19 cellular contexts compared by ENCODE assay signal in the genomic region with DNA sequence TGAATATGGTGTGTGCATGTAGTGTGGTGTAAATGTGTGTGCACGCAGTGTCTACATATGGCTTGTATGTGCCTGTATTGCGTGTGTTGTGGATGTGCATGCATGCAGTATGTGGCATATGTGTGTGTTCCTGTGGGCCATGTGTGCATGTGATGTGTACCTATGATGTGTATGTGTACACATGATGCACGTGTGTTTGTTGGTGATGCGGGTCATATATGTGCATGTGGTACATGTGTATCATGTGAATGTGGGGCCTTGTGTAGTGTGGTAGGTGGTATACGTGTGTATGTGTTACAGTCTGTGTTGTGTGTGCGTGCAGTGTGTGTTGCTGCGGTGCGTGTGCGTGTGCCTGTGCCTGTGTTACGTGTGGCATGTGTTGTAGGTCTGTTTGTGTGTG.
"Had no signal": no experiment of that assay in that cellular context is flagged by ENCODE, and none has a peak within 500 bp of the region (broad histone marks: within the 10 kb centered on the region; RNA-seq: fewer than 3 reads in every experiment).

No MANE protein-coding gene starts in this region.

- H3K9me3 Mint-ChIP-seq: activated CD4-positive, alpha-beta memory T cell treated with anti-CD3 and anti-CD28 coated beads for 36 hours; activated naive CD4-positive, alpha-beta T cell treated with anti-CD3 and anti-CD28 coated beads, Interleukin-2, amount 10 ng/mL, durations not matched to agents 7 days and 5 days; central memory CD8-positive, alpha-beta T cell; natural killer cell treated with Interleukin-12 subunit alpha and Interleukin-12 subunit beta and Interleukin-15 and Interleukin-18, amount 100 ng/mL, for 72 hours had no signal

- H3K4me1 Mint-ChIP-seq: activated naive CD4-positive, alpha-beta T cell treated with anti-CD3 and anti-CD28 coated beads, Interleukin-2, amount 10 ng/mL, durations not matched to agents 7 days and 5 days; central memory CD8-positive, alpha-beta T cell had no signal

- H3K9me3 ChIP-seq: breast epithelium, left lung, lower lobe of right lung, sigmoid colon, stomach, tibial artery had no signal

- H3K36me3 Mint-ChIP-seq: activated CD4-positive, alpha-beta memory T cell treated with anti-CD3 and anti-CD28 coated beads for 36 hours; activated naive CD4-positive, alpha-beta T cell treated with anti-CD3 and anti-CD28 coated beads, Interleukin-2, amount 10 ng/mL, durations not matched to agents 7 days and 5 days; natural killer cell treated with Interleukin-12 subunit alpha and Interleukin-12 subunit beta and Interleukin-15 and Interleukin-18, amount 100 ng/mL, for 72 hours; stimulated activated naive B cell treated with anti-CD40 and anti-IgM and Interleukin-4, amounts not matched to agents 10 μg/mL and 1 μg/mL and 100 μg/mL, for 72 hours had no signal

- H3K27me3 ChIP-seq: breast epithelium had no signal

- H3K36me3 ChIP-seq: breast epithelium, left lung, lower lobe of right lung, sigmoid colon, stomach, tibial artery had no signal

- H3K4me3 ChIP-seq: breast epithelium, left lung, lower lobe of right lung, sigmoid colon, stomach, tibial artery had no signal

- DNase-seq: activated gamma-delta T cell; activated T-cell treated with anti-CD3 and anti-CD28 coated beads, Interleukin-2, amount 50 U/mL, for 1 hour; left lung; lower lobe of right lung; sigmoid colon; T-helper 9 cell had no signal

- H3K4me3 Mint-ChIP-seq: activated CD4-positive, alpha-beta memory T cell treated with anti-CD3 and anti-CD28 coated beads for 36 hours; activated naive CD4-positive, alpha-beta T cell treated with anti-CD3 and anti-CD28 coated beads, Interleukin-2, amount 10 ng/mL, durations not matched to agents 7 days and 5 days; central memory CD8-positive, alpha-beta T cell; natural killer cell treated with Interleukin-12 subunit alpha and Interleukin-12 subunit beta and Interleukin-15 and Interleukin-18, amount 100 ng/mL, for 72 hours; stimulated activated naive B cell treated with anti-CD40 and anti-IgM and Interleukin-4, amounts not matched to agents 10 μg/mL and 1 μg/mL and 100 μg/mL, for 72 hours had no signal

- H3K27ac Mint-ChIP-seq: activated CD4-positive, alpha-beta memory T cell treated with anti-CD3 and anti-CD28 coated beads for 36 hours; activated naive CD4-positive, alpha-beta T cell treated with anti-CD3 and anti-CD28 coated beads, Interleukin-2, amount 10 ng/mL, durations not matched to agents 7 days and 5 days; natural killer cell treated with Interleukin-12 subunit alpha and Interleukin-12 subunit beta and Interleukin-15 and Interleukin-18, amount 100 ng/mL, for 72 hours; progenitor cell of endocrine pancreas; stimulated activated naive B cell treated with anti-CD40 and anti-IgM and Interleukin-4, amounts not matched to agents 10 μg/mL and 1 μg/mL and 100 μg/mL, for 72 hours had no signal

- FAIRE-seq: colon, small intestine had no signal

- H3K27ac ChIP-seq: breast epithelium, epithelial cell of prostate, left lung, lower lobe of right lung, sigmoid colon, stomach, tibial artery, VCaP had no signal

- H3K27me3 Mint-ChIP-seq: activated CD4-positive, alpha-beta memory T cell treated with anti-CD3 and anti-CD28 coated beads for 36 hours; natural killer cell treated with Interleukin-12 subunit alpha and Interleukin-12 subunit beta and Interleukin-15 and Interleukin-18, amount 100 ng/mL, for 72 hours had no signal

- H3K4me1 ChIP-seq: breast epithelium, left lung, lower lobe of right lung, sigmoid colon, stomach, tibial artery had no signal
